23 cellular contexts compared by ENCODE assay signal in the genomic region with DNA sequence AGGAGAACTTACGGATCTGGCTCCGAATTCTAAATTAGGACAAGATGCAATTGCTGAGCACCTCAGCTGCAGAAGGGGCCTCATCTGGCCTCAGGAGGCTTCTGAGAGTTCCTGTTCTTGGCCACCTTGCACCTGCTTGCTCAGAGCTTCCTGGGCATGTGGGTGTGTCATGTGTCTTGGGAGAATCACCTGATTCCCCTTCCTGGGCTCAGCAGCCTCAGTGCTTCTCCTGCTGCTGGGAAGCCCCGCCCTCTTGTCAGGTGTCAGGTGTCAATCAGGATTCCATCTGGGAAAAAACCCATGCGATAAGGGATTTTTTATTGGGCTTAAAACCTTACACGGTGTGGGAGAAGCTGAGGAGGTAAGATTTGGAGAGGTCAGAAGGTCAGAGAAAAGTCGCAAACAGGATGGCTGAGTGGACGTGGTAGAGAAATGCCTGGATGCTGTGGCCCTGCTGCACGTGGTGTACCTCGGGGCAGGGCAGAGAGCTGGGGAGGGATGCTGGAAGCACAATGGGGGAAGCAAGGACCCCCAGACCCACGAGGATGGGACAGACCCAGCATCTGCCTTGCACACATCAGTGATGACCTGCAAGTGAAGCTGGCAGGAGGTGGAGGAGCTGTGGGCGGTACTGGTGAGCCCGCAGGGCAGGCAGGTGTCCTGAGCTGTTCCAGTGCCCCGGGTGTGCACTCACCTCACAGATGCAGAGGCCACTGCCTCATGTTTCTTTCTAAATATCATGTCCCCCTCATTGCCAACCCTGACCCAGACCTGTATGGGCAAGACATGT.
DNase-seq lines count a peak whose midpoint lies in the region; TF ChIP-seq lines count a peak whose summit lies in the region.
"Had no signal": no experiment of that assay in that cellular context is flagged by ENCODE, and none has a peak within 500 bp of the region (broad histone marks: within the 10 kb centered on the region; RNA-seq: fewer than 3 reads in every experiment).

No MANE protein-coding gene starts in this region.

- TF ChIP-seq CTCF in hepatocyte (IDR thresholded peaks at IDR 0.05; ENCODE audit: poor library complexity): no peak
- no peak for TF ChIP-seq CTCF in type B pancreatic cell (conservative IDR thresholded peaks at IDR 0.05)
- TF ChIP-seq CTCF in coronary artery (IDR thresholded peaks at IDR 0.05): no peak
- no peak for TF ChIP-seq CTCF in esophagus muscularis mucosa (IDR thresholded peaks at IDR 0.05)

- intact Hi-C loops in esophagus muscularis mucosa (cut with DNase I): no loop called here

- peaks cover 9% of the 10 kb centered on the region for H3K27me3 Mint-ChIP-seq in type B pancreatic cell
- H3K27me3 Mint-ChIP-seq: CD4-positive, alpha-beta T cell had no signal

- H3K23ac ChIP-seq in mesendoderm (ENCODE audit: low read length): no peak overlapping the region

- no peak overlapping the region for H3K18ac ChIP-seq in mesendoderm (ENCODE audit: low read length)

- H3K27ac ChIP-seq in Karpas-422 (ENCODE audit: low read length) (no peak overlapping the region), hepatocyte (no peak overlapping the region), mesendoderm (ENCODE audit: low read depth, low read length) (no peak overlapping the region), coronary artery (no peak overlapping the region), esophagus muscularis mucosa (replicated peaks in 1 of 4) (no peak overlapping the region)
- H3K27ac ChIP-seq: GM23248, HL-60 had no signal

- H3K56ac ChIP-seq in mesendoderm (ENCODE audit: low read length): no peak overlapping the region

- H3K4me1 ChIP-seq in Karpas-422 (ENCODE audit: low read length) (no peaks in the 10 kb centered on the region), hepatocyte (ENCODE audit: insufficient read depth) (no peaks in the 10 kb centered on the region), mesendoderm (ENCODE audit: control insufficient read depth, low read depth, low read length) (no peaks in the 10 kb centered on the region), esophagus muscularis mucosa (no peaks in the 10 kb centered on the region)
- H3K4me1 ChIP-seq: BE2C had no signal

- no peak overlapping the region for H3K4me3 Mint-ChIP-seq in type B pancreatic cell
- H3K4me3 Mint-ChIP-seq: CD4-positive, alpha-beta T cell had no signal

- H3K36me3 Mint-ChIP-seq in type B pancreatic cell: no peaks in the 10 kb centered on the region

- TF ChIP-seq EP300 in esophagus muscularis mucosa (IDR thresholded peaks at IDR 0.05): no peak

- H3K4me3 ChIP-seq in Karpas-422 (ENCODE audit: low read length) (no peak overlapping the region), hepatocyte (no peak overlapping the region), mesendoderm (ENCODE audit: low read length) (no peak overlapping the region), coronary artery (no peak overlapping the region), esophagus muscularis mucosa (no peak overlapping the region)
- H3K4me3 ChIP-seq: GM23248, MG63 had no signal

- H3K9ac ChIP-seq in Karpas-422 (ENCODE audit: low read length) (no peak overlapping the region), mesendoderm (ENCODE audit: low read length) (no peak overlapping the region)
- H3K9ac ChIP-seq: GM23248, SK-N-SH had no signal

- no peak for TF ChIP-seq POLR2A in esophagus muscularis mucosa (IDR thresholded peaks at IDR 0.05; ENCODE audit: low read depth)

- H4K8ac ChIP-seq in mesendoderm (ENCODE audit: low read depth, low read length): no peak overlapping the region

- no peaks in the 10 kb centered on the region for H3K27me3 ChIP-seq in Karpas-422 (ENCODE audit: low read length)
- H3K27me3 ChIP-seq in hepatocyte: no peaks in the 10 kb centered on the region
- H3K27me3 ChIP-seq in mesendoderm (ENCODE audit: insufficient read depth, low read length, poor library complexity): no peaks in the 10 kb centered on the region
- H3K27me3 ChIP-seq in esophagus muscularis mucosa: peaks cover 0 to 28% (median 0%) of the 10 kb centered on the region in 4 donors
- H3K27me3 ChIP-seq: BE2C had no signal

- no peak overlapping the region for H2BK120ac ChIP-seq in mesendoderm (ENCODE audit: low read depth, low read length)

- H3K9me3 Mint-ChIP-seq in type B pancreatic cell: no peaks in the 10 kb centered on the region

- H3K79me1 ChIP-seq in mesendoderm (ENCODE audit: low read length): no peaks in the 10 kb centered on the region

- H3K79me2 ChIP-seq in Karpas-422 (ENCODE audit: low read length) (no peaks in the 10 kb centered on the region), hepatocyte (no peaks in the 10 kb centered on the region), mesendoderm (ENCODE audit: control insufficient read depth, insufficient read depth, low read length) (no peaks in the 10 kb centered on the region)

- H2AFZ ChIP-seq in Karpas-422 (ENCODE audit: low read length): no peak overlapping the region
- no peak overlapping the region for H2AFZ ChIP-seq in hepatocyte
- H2AFZ ChIP-seq: GM23248 had no signal

- H2BK15ac ChIP-seq in mesendoderm (replicated peaks; ENCODE audit: low read depth): no peak overlapping the region

- DNase-seq in ELF-1 (ENCODE audit: low read depth, low spot score): peak; percentile 59
- DNase-seq in Karpas-422: peak; percentile 29
- peak; percentile 44 for DNase-seq in hepatocyte (ENCODE audit: low spot score)
- DNase-seq in mesendoderm: peak; percentile 49
- DNase-seq in type B pancreatic cell (ENCODE audit: extremely low spot score, unreplicated experiment): no peak
- DNase-seq in coronary artery (ENCODE audit: low spot score): no peak
- no peak for DNase-seq in esophagus muscularis mucosa (ENCODE audit: extremely low spot score)
- DNase-seq: BE2C; CD4-positive, alpha-beta T cell; DMS153; GF-D8; GM23248; IMR-90; MG63; NCI-H1048; NCI-H1436; NCI-H1930; NCI-H2171; NCI-H446; NCI-H526 treated with DMSO at 0.1 percent for 48 hours; SHP77 treated with DMSO at 0.1 percent for 48 hours; SK-N-SH had no signal

- no peaks in the 10 kb centered on the region for H3K9me2 ChIP-seq in Karpas-422 (replicated peaks; ENCODE audit: insufficient read depth, low read length)
- no peaks in the 10 kb centered on the region for H3K9me2 ChIP-seq in hepatocyte (replicated peaks; ENCODE audit: insufficient read depth)
- H3K9me2 ChIP-seq: SK-N-SH had no signal

- H3K9me3 ChIP-seq in Karpas-422 (ENCODE audit: low read length) (no peaks in the 10 kb centered on the region; the same call in 1 of the 2 replicates), hepatocyte (ENCODE audit: low read depth) (no peaks in the 10 kb centered on the region), esophagus muscularis mucosa (peaks cover 0 to 8% (median 0%) of the 10 kb centered on the region in 4 donors)
- H3K9me3 ChIP-seq: BE2C, MG63, SK-N-SH had no signal

- WGBS in hepatocyte (ENCODE audit: low lambda C conversion rate, missing lambda C conversion rate): 60% methylated on average over 13 of the region's 13 CpGs
- WGBS in mesendoderm (ENCODE audit: extremely low coverage, insufficient coverage, low lambda C conversion rate): no CpG with 5 or more reads among the region's 13 CpGs
- 60% methylated on average over 12 of the region's 13 CpGs for WGBS in esophagus muscularis mucosa

- no peak overlapping the region for H2BK5ac ChIP-seq in mesendoderm (ENCODE audit: low read length)

- H3K4ac ChIP-seq in mesendoderm (ENCODE audit: low read depth, low read length): no peak overlapping the region

- H3K4me2 ChIP-seq in Karpas-422 (ENCODE audit: low read depth, low read length, poor library complexity, severe bottlenecking) (no peak overlapping the region), hepatocyte (no peak overlapping the region), mesendoderm (ENCODE audit: low read length) (no peak overlapping the region)
- H3K4me2 ChIP-seq: SK-N-SH had no signal

- H4K5ac ChIP-seq in mesendoderm (ENCODE audit: low read length): no peak overlapping the region

- peaks cover 7% of the 10 kb centered on the region for H3K4me1 Mint-ChIP-seq in type B pancreatic cell (ENCODE audit: unreplicated experiment)

- H2AK5ac ChIP-seq in mesendoderm (ENCODE audit: low read length): no peak overlapping the region

- H4K20me1 ChIP-seq in Karpas-422 (ENCODE audit: insufficient read depth, low read depth, low read length) (no peaks in the 10 kb centered on the region), hepatocyte (ENCODE audit: insufficient read depth, poor library complexity, severe bottlenecking) (no peaks in the 10 kb centered on the region)

- H3K36me3 ChIP-seq in Karpas-422 (ENCODE audit: insufficient read depth, low read length): no peaks in the 10 kb centered on the region
- H3K36me3 ChIP-seq in hepatocyte (replicated peaks; ENCODE audit: insufficient read depth, low read depth): no peaks in the 10 kb centered on the region
- no peaks in the 10 kb centered on the region for H3K36me3 ChIP-seq in mesendoderm (ENCODE audit: control insufficient read depth, insufficient read depth, low read length)
- no peaks in the 10 kb centered on the region for H3K36me3 ChIP-seq in esophagus muscularis mucosa
- H3K36me3 ChIP-seq: BE2C, MG63 had no signal

- no peak overlapping the region for H3K27ac Mint-ChIP-seq in type B pancreatic cell
- H3K27ac Mint-ChIP-seq: CD4-positive, alpha-beta T cell had no signal

Comparison
In these comparisons a context has a peak if more than half of its experiments do, and no peak if none do; other contexts are left out.
1. DNase-seq: peak in ELF-1 (single experiment), Karpas-422 (single experiment), hepatocyte (single experiment) and mesendoderm (single experiment); none in type B pancreatic cell (single experiment), coronary artery (single experiment) and esophagus muscularis mucosa (single experiment).